ENCODE assay signal across 8 cellular contexts in the genomic region with DNA sequence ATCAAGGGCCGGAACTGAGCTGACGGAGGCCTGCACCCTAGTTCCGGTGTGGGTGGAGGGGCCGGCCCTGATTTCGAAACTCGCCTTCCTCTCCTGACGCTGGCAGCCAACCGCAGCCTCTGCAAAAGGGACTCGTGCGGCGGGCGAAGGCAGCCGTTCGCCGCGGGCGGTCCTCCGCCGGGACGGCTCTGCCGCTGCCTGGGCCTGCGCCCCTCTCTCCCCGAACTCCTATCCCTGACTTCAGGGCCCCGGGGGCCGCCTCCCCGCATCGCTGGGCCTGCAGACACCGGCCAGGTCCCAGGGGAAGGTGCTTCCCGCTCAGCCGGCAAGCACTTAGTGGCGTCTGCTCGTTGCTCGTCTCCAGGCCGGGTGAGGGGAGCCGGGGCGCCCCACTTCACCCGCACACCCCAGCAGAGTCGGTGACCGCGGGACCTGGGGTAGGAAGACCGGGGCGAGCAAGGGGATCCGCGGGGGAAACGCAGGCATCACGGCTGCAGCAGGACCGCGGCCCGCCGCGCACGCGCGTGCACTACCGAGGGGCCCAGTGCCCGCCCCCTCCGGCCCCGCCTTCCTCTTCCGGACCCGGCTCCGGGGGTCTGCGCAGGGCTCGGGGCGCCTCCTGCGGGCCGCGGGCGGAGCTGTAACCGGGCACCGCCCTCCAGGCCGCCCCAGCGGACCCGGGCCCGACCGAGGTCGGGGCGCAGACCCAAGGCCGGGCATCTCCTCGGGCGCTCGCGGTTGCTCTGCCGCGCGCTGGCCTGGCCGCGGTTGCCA. TPM values are rescaled to one million over a fixed set of nuclear protein-coding genes. Genes with fewer than 3 reads are reported as not detected.
A peak's percentile ranks its signal among the peaks of the same experiment; 100 is the strongest.
DNase-seq lines count a peak whose midpoint lies in the region; ATAC-seq, FAIRE-seq and TF ChIP-seq lines count a peak whose summit lies in the region.

No MANE protein-coding gene starts in this region.

- peaks cover 85% of the 10 kb centered on the region for H3K4me1 ChIP-seq in BLaER1
- H3K4me1 ChIP-seq in HepG2 (ENCODE audit: insufficient read depth, low read length), result peaks cover 37% of the 10 kb centered on the region

- H3K79me2 ChIP-seq in HepG2 (ENCODE audit: insufficient read depth, low read length), result peaks cover 13% of the 10 kb centered on the region

- TF ChIP-seq CTCF in coronary artery (IDR thresholded peaks at IDR 0.05) (no peak), HepG2 (CRISPR knock-in tag; IDR thresholded peaks at IDR 0.05) (peak; percentile 74)

- TF ChIP-seq EP300 in HepG2 (IDR thresholded peaks at IDR 0.05; ENCODE audit: low read depth in 2 of 2, low read length in 2 of 2), result peak in 1 of 2 experiments; percentile 67; a peak in 2 of 4 replicates
- TF ChIP-seq EP300 in HepG2 (CRISPR knock-in tag; IDR thresholded peaks at IDR 0.05; ENCODE audit: borderline replicate concordance), result no peak

- 0% methylated on average over 7 of the region's 87 CpGs for WGBS in HepG2 (ENCODE audit: low lambda C conversion rate)

- H3K9me3 ChIP-seq in BLaER1 (no peaks in the 10 kb centered on the region; the same call in 1 of the 2 replicates), HepG2 (ENCODE audit: low read length) (no peaks in the 10 kb centered on the region)

- ATAC-seq in GM19043 (IDR thresholded peaks at IDR 0.05; ENCODE audit: low read depth, unreplicated experiment), result peak; percentile 56
- peak; percentile 64 for ATAC-seq in HG03342 (IDR thresholded peaks at IDR 0.05; ENCODE audit: unreplicated experiment)
- peak; percentile 80 for ATAC-seq in HepG2

- peak in 1 of 2 experiments; percentile 88; a peak in 2 of 4 replicates for TF ChIP-seq POLR2A in HepG2 (IDR thresholded peaks at IDR 0.05; ENCODE audit: insufficient read depth in 1 of 2, low read depth in 2 of 2, low read length in 2 of 2)

- TF ChIP-seq RAD21 in HepG2 (CRISPR knock-in tag; IDR thresholded peaks at IDR 0.05), result peak; percentile 88

- no peaks in the 10 kb centered on the region for H3K27me3 ChIP-seq in BLaER1
- no peaks in the 10 kb centered on the region for H3K27me3 ChIP-seq in HepG2 (ENCODE audit: control insufficient read depth in 1 of 2, insufficient read depth in 2 of 2, low read length in 2 of 2)

- POLR2A ChIA-PET in HepG2 (lab: Yijun Ruan, JAX), result interaction anchor here (0.5 to 7.7 kb wide), 16 partner anchors 9 to 163 kb away, joined by 3 to 66 read pairs (median 6); partner anchors contain the start of genes GRK2, POLD4, PPP1CA and RAD9A

- no TSS peak for BruUV-seq in HepG2 (replicated peaks; lab: Mats Ljungman, UMichigan)

- peak overlapping the region; percentile 100 for H3K27ac ChIP-seq in BLaER1
- H3K27ac ChIP-seq in coronary artery, result peak overlapping the region; percentile 68 to 95
- peak overlapping the region; percentile 100 for H3K27ac ChIP-seq in HepG2 (ENCODE audit: extremely low read length, insufficient read depth, low read length)

- H3K36me3 ChIP-seq in BLaER1 (peaks cover 73% of the 10 kb centered on the region), HepG2 (replicated peaks in 1 of 2; ENCODE audit: control insufficient read depth in 1 of 2, insufficient read depth in 2 of 2, low read length in 2 of 2) (peaks cover 10 to 40% of the 10 kb centered on the region in 2 experiments; a peak in 4 of 5 replicates)

- intact Hi-C loops in HepG2 (cut with micrococcal nuclease; ENCODE audit: unreplicated experiment), result loop anchor here (1.0 kb wide), 1 partner anchor 21 kb away; no protein-coding TSS in a partner anchor

- peak overlapping the region; percentile 99 for H3K4me2 ChIP-seq in BLaER1
- peak overlapping the region; percentile 99 for H3K4me2 ChIP-seq in HepG2 (ENCODE audit: low read depth, low read length)

- in situ Hi-C loops in HepG2 (cut with HindIII; ENCODE audit: extremely low pct_ligation_motif_present, low pct_unique_long_range_greater_than_20kb), result no loop called here

- peak; percentile 62 to 81 for DNase-seq in NCI-H524 (lab: John Stamatoyannopoulos, UW)
- peak; percentile 78 to 86 for DNase-seq in activated CD4-positive, alpha-beta T cell treated with anti-CD3 and anti-CD28 coated beads for 4 hours
- DNase-seq in coronary artery (ENCODE audit: low spot score), result peak; percentile 93
- peak; percentile 85 for DNase-seq in HepG2 (ENCODE audit: low spot score)
- peak; percentile 76 for DNase-seq in stimulated activated CD4-positive, alpha-beta T cell treated with anti-CD3 and anti-CD28 coated beads, Interleukin-2, amount 100 ng/mL, for 4 hours (ENCODE audit: low read depth)

- FAIRE-seq in HepG2 (lab: Jason Lieb, UNC), result peak; percentile 60

- CTCF ChIA-PET in HepG2 (lab: Yijun Ruan, JAX; ENCODE audit: low intra/inter-chr PET ratio, low total read pairs), result interaction anchor here (0.8 to 1.6 kb wide), 3 partner anchors 14 to 29 kb away, joined by 3 to 5 read pairs (median 3); partner anchors contain the start of genes GRK2 and SSH3

- no peak overlapping the region for H2AFZ ChIP-seq in HepG2 (ENCODE audit: low read length)

- peak overlapping the region; percentile 100 for H3K9ac ChIP-seq in BLaER1
- peak overlapping the region; percentile 95 for H3K9ac ChIP-seq in HepG2 (ENCODE audit: insufficient read depth, low read depth, low read length)

- H4K20me1 ChIP-seq in BLaER1, result peaks cover 27% of the 10 kb centered on the region; the same call in 1 of the 2 replicates
- no peaks in the 10 kb centered on the region for H4K20me1 ChIP-seq in HepG2 (ENCODE audit: insufficient read depth, low read length)

- H3K4me3 ChIP-seq in BLaER1 (peak overlapping the region; percentile 81), coronary artery (peak overlapping the region; percentile 93), HepG2 (replicated peaks in 1 of 3; ENCODE audit: insufficient read depth in 1 of 3, low read depth in 2 of 3, low read length in 3 of 3) (peak overlapping the region; percentile 69 to 94 (median 91))

RNA-seq across cellular contexts. Expression of gene ANKRD13D, which starts 0.5 kb away (rescaled TPM):
- 4.8 and 18.6 TPM in 2 replicates for total RNA-seq in HepG2 (2016; rRNA removed; fragmentation: Illumina TruSeq; extraction: Trizol)
- 27.6 and 29.6 TPM in 2 replicates for total RNA-seq in HepG2 (2016; cell fraction: cytosol; rRNA removed; fragmentation: Illumina TruSeq; extraction: Trizol; ENCODE audit: low read depth)
- 5.9 and 17.7 TPM in 2 replicates for total RNA-seq in HepG2 (2016; cell fraction: insoluble cytoplasmic fraction; rRNA removed; fragmentation: Illumina TruSeq; extraction: Trizol)
- 13.2 and 14.7 TPM in 2 replicates for total RNA-seq in HepG2 (2016; cell fraction: membrane; rRNA removed; fragmentation: Illumina TruSeq; extraction: Trizol)
- total RNA-seq in HepG2 (2016; cell fraction: nucleus; rRNA removed; fragmentation: Illumina TruSeq; extraction: Trizol), result 26.2 and 27.8 TPM in 2 replicates
- 27.3 and 35.5 TPM in 2 replicates for polyA plus RNA-seq in HepG2 (2011; rRNA removed)
- polyA plus RNA-seq in HepG2 (2011; cell fraction: cytosol; rRNA removed), result 14.4 and 20.5 TPM in 2 replicates
- polyA plus RNA-seq in HepG2 (2011; cell fraction: nucleus; rRNA removed), result 139 and 163 TPM in 2 replicates
- polyA plus RNA-seq in HepG2 (2012), result 9.7 and 17.4 TPM in 2 replicates
- polyA plus RNA-seq in HepG2 (2016; cell fraction: cytosol; fragmentation: Illumina TruSeq; extraction: Trizol; ENCODE audit: low read depth), result 7.4 TPM in 2 replicates
- polyA plus RNA-seq in HepG2 (2016; cell fraction: insoluble cytoplasmic fraction; fragmentation: Illumina TruSeq; extraction: Trizol; ENCODE audit: low read depth), result 5.1 and 7.5 TPM in 2 replicates
- polyA plus RNA-seq in HepG2 (2016; cell fraction: membrane; fragmentation: Illumina TruSeq; extraction: Trizol; ENCODE audit: low read depth), result 10.9 and 11.1 TPM in 2 replicates
- 77.4 and 86.1 TPM in 2 replicates for polyA plus RNA-seq in HepG2 (2016; cell fraction: nucleus; fragmentation: Illumina TruSeq; extraction: Trizol; ENCODE audit: insufficient read depth, low read depth)
- 27.0 and 38.7 TPM in 2 replicates for polyA minus RNA-seq in HepG2 (2011; rRNA and poly(A)+ RNA removed; ENCODE audit: low replicate concordance)
- 4.4 and 7.0 TPM in 2 replicates for polyA minus RNA-seq in HepG2 (2011; cell fraction: cytosol; rRNA and poly(A)+ RNA removed)
- 38.2 and 45.5 TPM in 2 replicates for polyA minus RNA-seq in HepG2 (2011; cell fraction: nucleus; rRNA and poly(A)+ RNA removed)

RNA-seq across cellular contexts. Expression of gene SSH3, which starts 14.7 kb away (rescaled TPM):
- 7.5 and 12.4 TPM in 2 replicates for total RNA-seq in HepG2 (2016; rRNA removed; fragmentation: Illumina TruSeq; extraction: Trizol)
- total RNA-seq in HepG2 (2016; cell fraction: cytosol; rRNA removed; fragmentation: Illumina TruSeq; extraction: Trizol; ENCODE audit: low read depth), result 2.6 and 4.3 TPM in 2 replicates
- 5.5 and 11.6 TPM in 2 replicates for total RNA-seq in HepG2 (2016; cell fraction: insoluble cytoplasmic fraction; rRNA removed; fragmentation: Illumina TruSeq; extraction: Trizol)
- 5.3 and 7.4 TPM in 2 replicates for total RNA-seq in HepG2 (2016; cell fraction: membrane; rRNA removed; fragmentation: Illumina TruSeq; extraction: Trizol)
- 13.3 and 15.7 TPM in 2 replicates for total RNA-seq in HepG2 (2016; cell fraction: nucleus; rRNA removed; fragmentation: Illumina TruSeq; extraction: Trizol)
- 18.6 and 18.8 TPM in 2 replicates for polyA plus RNA-seq in HepG2 (2011; rRNA removed)
- 5.6 and 8.3 TPM in 2 replicates for polyA plus RNA-seq in HepG2 (2011; cell fraction: cytosol; rRNA removed)
- 74.8 and 103 TPM in 2 replicates for polyA plus RNA-seq in HepG2 (2011; cell fraction: nucleus; rRNA removed)
- polyA plus RNA-seq in HepG2 (2012), result 15.3 and 17.6 TPM in 2 replicates
- polyA plus RNA-seq in HepG2 (2016; cell fraction: cytosol; fragmentation: Illumina TruSeq; extraction: Trizol; ENCODE audit: low read depth), result 4.4 and 5.1 TPM in 2 replicates
- 8.5 and 13.0 TPM in 2 replicates for polyA plus RNA-seq in HepG2 (2016; cell fraction: insoluble cytoplasmic fraction; fragmentation: Illumina TruSeq; extraction: Trizol; ENCODE audit: low read depth)
- 7.7 and 10.7 TPM in 2 replicates for polyA plus RNA-seq in HepG2 (2016; cell fraction: membrane; fragmentation: Illumina TruSeq; extraction: Trizol; ENCODE audit: low read depth)
- 31.0 and 36.7 TPM in 2 replicates for polyA plus RNA-seq in HepG2 (2016; cell fraction: nucleus; fragmentation: Illumina TruSeq; extraction: Trizol; ENCODE audit: insufficient read depth, low read depth)
- 9.3 and 33.1 TPM in 2 replicates for polyA minus RNA-seq in HepG2 (2011; rRNA and poly(A)+ RNA removed; ENCODE audit: low replicate concordance)
- 5.9 and 7.6 TPM in 2 replicates for polyA minus RNA-seq in HepG2 (2011; cell fraction: cytosol; rRNA and poly(A)+ RNA removed)
- 12.7 and 14.4 TPM in 2 replicates for polyA minus RNA-seq in HepG2 (2011; cell fraction: nucleus; rRNA and poly(A)+ RNA removed)

RNA-seq across cellular contexts. Expression of gene GRK2, which starts 22.4 kb away (rescaled TPM):
- total RNA-seq in HepG2 (2016; rRNA removed; fragmentation: Illumina TruSeq; extraction: Trizol), result 26.3 and 31.3 TPM in 2 replicates
- total RNA-seq in HepG2 (2016; cell fraction: cytosol; rRNA removed; fragmentation: Illumina TruSeq; extraction: Trizol; ENCODE audit: low read depth), result 26.5 and 26.8 TPM in 2 replicates
- total RNA-seq in HepG2 (2016; cell fraction: insoluble cytoplasmic fraction; rRNA removed; fragmentation: Illumina TruSeq; extraction: Trizol), result 21.7 and 32.4 TPM in 2 replicates
- 46.5 and 47.3 TPM in 2 replicates for total RNA-seq in HepG2 (2016; cell fraction: membrane; rRNA removed; fragmentation: Illumina TruSeq; extraction: Trizol)
- total RNA-seq in HepG2 (2016; cell fraction: nucleus; rRNA removed; fragmentation: Illumina TruSeq; extraction: Trizol), result 25.3 and 29.3 TPM in 2 replicates
- 42.4 and 66.8 TPM in 2 replicates for polyA plus RNA-seq in HepG2 (2011; rRNA removed)
- polyA plus RNA-seq in HepG2 (2011; cell fraction: cytosol; rRNA removed), result 34.8 and 51.8 TPM in 2 replicates
- polyA plus RNA-seq in HepG2 (2011; cell fraction: nucleus; rRNA removed), result 202 and 278 TPM in 2 replicates
- 39.1 and 39.9 TPM in 2 replicates for polyA plus RNA-seq in HepG2 (2012)
- 19.6 and 21.3 TPM in 2 replicates for polyA plus RNA-seq in HepG2 (2016; cell fraction: cytosol; fragmentation: Illumina TruSeq; extraction: Trizol; ENCODE audit: low read depth)
- polyA plus RNA-seq in HepG2 (2016; cell fraction: insoluble cytoplasmic fraction; fragmentation: Illumina TruSeq; extraction: Trizol; ENCODE audit: low read depth), result 24.6 and 30.4 TPM in 2 replicates
- polyA plus RNA-seq in HepG2 (2016; cell fraction: membrane; fragmentation: Illumina TruSeq; extraction: Trizol; ENCODE audit: low read depth), result 34.4 and 41.1 TPM in 2 replicates
- polyA plus RNA-seq in HepG2 (2016; cell fraction: nucleus; fragmentation: Illumina TruSeq; extraction: Trizol; ENCODE audit: insufficient read depth, low read depth), result 65.6 and 70.5 TPM in 2 replicates
- polyA minus RNA-seq in HepG2 (2011; rRNA and poly(A)+ RNA removed; ENCODE audit: low replicate concordance), result 142 and 187 TPM in 2 replicates
- polyA minus RNA-seq in HepG2 (2011; cell fraction: cytosol; rRNA and poly(A)+ RNA removed), result 39.4 and 40.8 TPM in 2 replicates
- polyA minus RNA-seq in HepG2 (2011; cell fraction: nucleus; rRNA and poly(A)+ RNA removed), result 41.1 and 50.2 TPM in 2 replicates

Comparison
In these comparisons a context has a peak if more than half of its experiments do, and no peak if none do; other contexts are left out.
1. Peak in every context shown above with its lines: DNase-seq, ATAC-seq, H3K4me3 ChIP-seq and H3K27ac ChIP-seq.